In genomic region chr12:69639400-69640016, GRCh38 we compare ENCODE assay signal across 8 cellular contexts. TPM values are rescaled to one million over a fixed set of nuclear protein-coding genes. Genes with fewer than 3 reads are reported as not detected.
DNase-seq lines count a peak whose midpoint lies in the region; ATAC-seq and TF ChIP-seq lines count a peak whose summit lies in the region.

No MANE protein-coding gene starts in this region.

- in situ Hi-C loops in mammary epithelial cell (cut with MboI; ENCODE audit: low sequenced_read_pairs in 2 of 2): no loop called here

- peak; percentile 44 for ATAC-seq in Right ventricle myocardium inferior
- peak; percentile 90 for ATAC-seq in HG02759 (IDR thresholded peaks at IDR 0.05; ENCODE audit: unreplicated experiment)

- no peak overlapping the region for H3K4me2 ChIP-seq in mammary epithelial cell (ENCODE audit: insufficient read depth, low read depth, low read length)

- dilution Hi-C loops in mammary epithelial cell (cut with HindIII; ENCODE audit: low sequenced_read_pairs): no loop called here

- no peaks in the 10 kb centered on the region for H3K4me1 ChIP-seq in mammary epithelial cell (ENCODE audit: insufficient read depth, low read length)

- H2AFZ ChIP-seq in mammary epithelial cell (ENCODE audit: low read depth, low read length): peak overlapping the region; percentile 3

- no peaks in the 10 kb centered on the region for H3K36me3 ChIP-seq in mammary epithelial cell (ENCODE audit: insufficient read depth, low read length)

- 27% methylated on average over 11 of the region's 12 CpGs for WGBS in mammary epithelial cell (ENCODE audit: low coverage, missing lambda C conversion rate)

- no peak overlapping the region for H3K27ac ChIP-seq in mammary epithelial cell (ENCODE audit: insufficient read depth, low read depth, low read length)

- intact Hi-C loops in Right ventricle myocardium inferior (cut with DNase I): loop anchor here (2.0 to 5.0 kb wide), 2 partner anchors 29 to 282 kb away; partner anchors contain the start of genes LRRC10 and YEATS4
- intact Hi-C loops in cardiac septum (cut with DNase I): no loop called here
- intact Hi-C loops in mammary epithelial cell (cut with micrococcal nuclease): loop anchor here (1.0 to 10.0 kb wide), 6 partner anchors 97 to 485 kb away; no protein-coding TSS in a partner anchor

- CTCF ChIA-PET in mammary epithelial cell (lab: Charles Lee; ENCODE audit: low non-redundant PET): interaction anchor here (0.5 to 0.6 kb wide), 3 partner anchors 153 to 1197 kb away, joined by 4 read pairs; no protein-coding TSS in a partner anchor

- H3K27me3 ChIP-seq in mammary epithelial cell (ENCODE audit: insufficient read depth, low read length): no peaks in the 10 kb centered on the region

- peak; percentile 72 for DNase-seq in Right ventricle myocardium inferior (ENCODE audit: missing footprints)
- DNase-seq in cardiac septum (ENCODE audit: low spot score): no peak
- DNase-seq in NCI-H146 (lab: John Stamatoyannopoulos, UW): peak; percentile 73
- peak; percentile 43 for DNase-seq in mammary epithelial cell
- DNase-seq in kidney tubule cell (ENCODE audit: low spot score): peak; percentile 67
- peak in 2 of 3 donors; percentile 18 to 39 for DNase-seq in stimulated activated CD4-positive, alpha-beta T cell treated with anti-CD3 and anti-CD28 coated beads, TNF-alpha, amount 100 ng/mL, for 1 hour (ENCODE audit: low read depth in 3 of 3, low spot score in 1 of 3)

- no peak overlapping the region for H3K9ac ChIP-seq in mammary epithelial cell (ENCODE audit: insufficient read depth, low read length)

- no peaks in the 10 kb centered on the region for H4K20me1 ChIP-seq in mammary epithelial cell (ENCODE audit: insufficient read depth, low read length)

- TF ChIP-seq CTCF in WI38 (IDR thresholded peaks at IDR 0.05; ENCODE audit: low read depth, low read length): peak; percentile 94
- TF ChIP-seq CTCF in mammary epithelial cell (conservative IDR thresholded peaks at IDR 0.05 in 1 of 2, IDR thresholded peaks at IDR 0.05 in 1 of 2; ENCODE audit: extremely low read depth in 1 of 2, insufficient read depth in 1 of 2, low read depth in 1 of 2, low read length in 2 of 2): peak; percentile 85 to 90

- no peak overlapping the region for H3K4me3 ChIP-seq in WI38 (ENCODE audit: low read depth, low read length)
- H3K4me3 ChIP-seq in mammary epithelial cell (replicated peaks in 1 of 3; ENCODE audit: insufficient read depth in 1 of 3, low read depth in 2 of 3, low read length in 3 of 3): no peak overlapping the region

- no peaks in the 10 kb centered on the region for H3K79me2 ChIP-seq in mammary epithelial cell (ENCODE audit: insufficient read depth, low read length)

- no peaks in the 10 kb centered on the region for H3K9me3 ChIP-seq in mammary epithelial cell (replicated peaks; ENCODE audit: insufficient read depth, low read length)

- no TSS peak for BruUV-seq in mammary epithelial cell (replicated peaks; lab: Mats Ljungman, UMichigan)

RNA-seq across cellular contexts. Expression of gene LRRC10, which starts 28.8 kb away (rescaled TPM):
- total RNA-seq in Right ventricle myocardium inferior (39.2 TPM), cardiac septum (30.3 TPM), mammary epithelial cell (not detected)
- polyA plus RNA-seq in mammary epithelial cell: not detected
- not detected for polyA minus RNA-seq in mammary epithelial cell

RNA-seq across cellular contexts. Expression of gene CCT2, which starts 54.2 kb away (rescaled TPM):
- total RNA-seq in Right ventricle myocardium inferior: 100 TPM
- 86.1 TPM for total RNA-seq in cardiac septum
- total RNA-seq in mammary epithelial cell: 100 to 1,000 TPM; 208 to 237 TPM
- polyA plus RNA-seq in mammary epithelial cell: 283 TPM
- 195 TPM for polyA minus RNA-seq in mammary epithelial cell

RNA-seq across cellular contexts. Expression of gene BEST3, which starts 59.6 kb away (rescaled TPM):
- 0.30 TPM for total RNA-seq in Right ventricle myocardium inferior
- total RNA-seq in cardiac septum: 0.73 TPM
- total RNA-seq in mammary epithelial cell: under 1 TPM; under 0.01 to 0.09 TPM
- polyA plus RNA-seq in mammary epithelial cell: 0.06 TPM
- 0.57 TPM for polyA minus RNA-seq in mammary epithelial cell

Comparison
In these comparisons a context has a peak if more than half of its experiments do, and no peak if none do; other contexts are left out.
1. RNA of gene LRRC10, which starts 28.8 kb away (total RNA-seq): 39.2 TPM in Right ventricle myocardium inferior (single experiment) and 30.3 TPM in cardiac septum (single experiment); not detected in mammary epithelial cell; every median in the first group is over 10 times any median in the second.